21 cellular contexts compared by ENCODE assay signal in the genomic region with DNA sequence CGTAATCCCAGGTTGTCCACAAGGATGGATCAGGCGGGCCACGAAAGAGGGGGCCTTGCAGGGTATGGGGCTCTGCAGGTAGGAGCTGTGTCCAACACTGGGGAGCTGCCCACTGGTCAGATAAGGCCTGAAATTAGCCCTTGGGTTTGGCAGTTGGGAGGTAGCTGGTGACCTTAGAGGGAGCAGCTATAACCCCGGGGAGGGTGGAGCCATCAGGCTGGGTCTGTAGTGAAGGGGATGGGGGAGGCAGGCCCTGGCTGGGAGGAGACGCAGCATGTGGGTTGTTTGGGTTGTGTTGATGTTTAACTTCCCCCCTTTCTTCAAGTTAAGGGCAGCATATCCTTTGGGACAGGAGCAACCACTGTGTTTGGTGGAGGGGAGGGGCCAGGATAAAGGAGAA. TPM values are rescaled to one million over a fixed set of nuclear protein-coding genes. Genes with fewer than 3 reads are reported as not detected.
DNase-seq lines count a peak whose midpoint lies in the region; ATAC-seq and TF ChIP-seq lines count a peak whose summit lies in the region.
"Had no signal": no experiment of that assay in that cellular context is flagged by ENCODE, and none has a peak within 500 bp of the region (broad histone marks: within the 10 kb centered on the region; RNA-seq: fewer than 3 reads in every experiment).

No MANE protein-coding gene starts in this region.

- TF ChIP-seq EP300 in upper lobe of left lung (IDR thresholded peaks at IDR 0.05) = no peak

- 74 to 82% (median 81%) methylated on average over 5 of the region's 5 CpGs for WGBS in heart left ventricle, 4 donors
- 51 to 82% methylated on average over 5 of the region's 5 CpGs for WGBS in upper lobe of left lung, 2 donors

- TF ChIP-seq POLR2A in heart left ventricle (IDR thresholded peaks at IDR 0.05) (no peak), upper lobe of left lung (IDR thresholded peaks at IDR 0.05) (no peak)

- peak overlapping the region; percentile 34 to 52 for H3K27ac Mint-ChIP-seq in T-cell
- peak overlapping the region; percentile 27 to 68 for H3K27ac Mint-ChIP-seq in stimulated activated naive CD8-positive, alpha-beta T cell treated with anti-CD3 and anti-CD28 coated beads, Interleukin-15, amount 100 ng/mL, for 72 hours

- no peaks in the 10 kb centered on the region for H3K9me3 ChIP-seq in left ventricle myocardium inferior (replicated peaks)
- no peaks in the 10 kb centered on the region for H3K9me3 ChIP-seq in heart left ventricle
- H3K9me3 ChIP-seq in upper lobe of left lung = no peaks in the 10 kb centered on the region
- H3K9me3 ChIP-seq: breast epithelium, uterus had no signal

- DNase-seq in left ventricle myocardium inferior = no peak
- DNase-seq in heart left ventricle = no peak
- DNase-seq in T-cell = no peak
- peak; percentile 63 for DNase-seq in left kidney (ENCODE audit: low read depth, low spot score)
- DNase-seq in stimulated activated naive CD8-positive, alpha-beta T cell treated with anti-CD3 and anti-CD28 coated beads, Interleukin-15, amount 100 ng/mL, for 72 hours = no peak
- no peak for DNase-seq in upper lobe of left lung
- DNase-seq in effector CD8-positive, alpha-beta T cell (lab: John Stamatoyannopoulos, UW) = no peak
- DNase-seq: activated CD4-positive, CD25-positive, alpha-beta regulatory T cell; activated CD8-positive, alpha-beta memory T cell treated with anti-CD3 and anti-CD28 coated beads, Interleukin-2, amount 50 U/mL, for 4 hours; Calu3; HCEC 1CT; NCI-H1048; NCI-H2029 treated with DMSO at 0.1 percent for 48 hours; NCI-H524; uterus had no signal

- H3K36me3 Mint-ChIP-seq in T-cell = peaks cover 51% of the 10 kb centered on the region

- H3K36me3 ChIP-seq in left ventricle myocardium inferior (peaks cover 79% of the 10 kb centered on the region), heart left ventricle (peaks cover 0 to 87% (median 76%) of the 10 kb centered on the region in 9 donors), upper lobe of left lung (peaks cover 13 to 78% (median 51%) of the 10 kb centered on the region in 4 donors)
- H3K36me3 ChIP-seq: uterus had no signal

- TF ChIP-seq CTCF in left ventricle myocardium inferior (IDR thresholded peaks at IDR 0.05; ENCODE audit: borderline replicate concordance) (no peak), heart left ventricle (IDR thresholded peaks at IDR 0.05) (no peak), upper lobe of left lung (IDR thresholded peaks at IDR 0.05) (no peak)

- POLR2A ChIA-PET in T-cell (lab: Charles Lee) = no interaction called here

- H3K27me3 ChIP-seq in left ventricle myocardium inferior (ENCODE audit: low read depth) (no peaks in the 10 kb centered on the region), heart left ventricle (no peaks in the 10 kb centered on the region), upper lobe of left lung (peaks cover 0 to 3% (median 0%) of the 10 kb centered on the region in 4 donors)
- H3K27me3 ChIP-seq: breast epithelium, uterus had no signal

- intact Hi-C loops in left ventricle myocardium inferior (cut with micrococcal nuclease) = no loop called here
- intact Hi-C loops in heart left ventricle (cut with DNase I) = no loop called here

- H3K4me3 ChIP-seq in left ventricle myocardium inferior (no peak overlapping the region), heart left ventricle (no peak overlapping the region), upper lobe of left lung (no peak overlapping the region)
- H3K4me3 ChIP-seq: breast epithelium, uterus had no signal

- CTCF ChIA-PET in T-cell (lab: Charles Lee) = interaction anchor here in 1 of 2 donors (0.6 to 1.8 kb wide), 2 partner anchors 17 to 32 kb away, joined by 3 to 6 read pairs; no protein-coding TSS in a partner anchor

- H3K27ac ChIP-seq in left ventricle myocardium inferior (replicated peaks) = peak overlapping the region; percentile 76
- H3K27ac ChIP-seq in heart left ventricle = peak overlapping the region in 2 of 12 donors; percentile 17 to 64
- peak overlapping the region in 1 of 4 donors; percentile 38 for H3K27ac ChIP-seq in upper lobe of left lung
- H3K27ac ChIP-seq: breast epithelium, epithelial cell of prostate, HL-60, uterus had no signal

- H3K27me3 Mint-ChIP-seq in T-cell = no peaks in the 10 kb centered on the region
- H3K27me3 Mint-ChIP-seq in stimulated activated naive CD8-positive, alpha-beta T cell treated with anti-CD3 and anti-CD28 coated beads, Interleukin-15, amount 100 ng/mL, for 72 hours = no peaks in the 10 kb centered on the region

- H3K4me1 ChIP-seq in left ventricle myocardium inferior (peaks cover 69% of the 10 kb centered on the region), heart left ventricle (peaks cover 0 to 57% (median 21%) of the 10 kb centered on the region in 12 donors), upper lobe of left lung (peaks cover 12 to 39% (median 29%) of the 10 kb centered on the region in 4 donors)
- H3K4me1 ChIP-seq: breast epithelium had no signal

- ATAC-seq in heart left ventricle = no peak
- no peak for ATAC-seq in T-cell (replicated peaks in 1 of 4)
- ATAC-seq in stimulated activated naive CD8-positive, alpha-beta T cell treated with anti-CD3 and anti-CD28 coated beads, Interleukin-15, amount 100 ng/mL, for 72 hours = no peak
- ATAC-seq in upper lobe of left lung (ENCODE audit: low FRiP score in 2 of 2) = no peak
- ATAC-seq in HG03196 (IDR thresholded peaks at IDR 0.05; ENCODE audit: unreplicated experiment) = no peak
- ATAC-seq: Right ventricle myocardium inferior, sciatic nerve had no signal

- no peaks in the 10 kb centered on the region for H3K9me3 Mint-ChIP-seq in T-cell
- H3K9me3 Mint-ChIP-seq in stimulated activated naive CD8-positive, alpha-beta T cell treated with anti-CD3 and anti-CD28 coated beads, Interleukin-15, amount 100 ng/mL, for 72 hours = no peaks in the 10 kb centered on the region

- H3K4me3 Mint-ChIP-seq in T-cell = no peak overlapping the region
- peak overlapping the region in 1 of 2 donors; percentile 3 for H3K4me3 Mint-ChIP-seq in stimulated activated naive CD8-positive, alpha-beta T cell treated with anti-CD3 and anti-CD28 coated beads, Interleukin-15, amount 100 ng/mL, for 72 hours

- peaks cover 45 to 58% (median 56%) of the 10 kb centered on the region in 3 donors for H3K4me1 Mint-ChIP-seq in T-cell
- H3K4me1 Mint-ChIP-seq in stimulated activated naive CD8-positive, alpha-beta T cell treated with anti-CD3 and anti-CD28 coated beads, Interleukin-15, amount 100 ng/mL, for 72 hours = peaks cover 91% of the 10 kb centered on the region

RNA-seq across cellular contexts. Expression of a gene that starts 5.9 kb away (rescaled TPM):
- 74.1 TPM for total RNA-seq in left ventricle myocardium inferior
- 10 to 100 TPM; 43.6 to 91.3 (median 68.3) TPM for total RNA-seq in heart left ventricle
- 10 to 100 TPM; 35.2 to 71.1 TPM for polyA plus RNA-seq in heart left ventricle
- 100 to 1,000 TPM; 412 to 506 (median 480) TPM for total RNA-seq in T-cell
- 100 to 1,000 TPM in 4 of 6 donors, 10 to 100 TPM in 2; 69.2 to 305 (median 122) TPM for total RNA-seq in upper lobe of left lung

RNA-seq across cellular contexts. Expression of a gene that starts 19.2 kb away (rescaled TPM):
- total RNA-seq in left ventricle myocardium inferior = 75.9 TPM
- total RNA-seq in heart left ventricle = 10 to 100 TPM; 21.2 to 80.3 (median 65.4) TPM
- 10 to 100 TPM; 61.4 to 65.1 TPM for polyA plus RNA-seq in heart left ventricle
- total RNA-seq in T-cell = 10 to 100 TPM; 10.7 to 21.5 (median 17.7) TPM
- 10 to 100 TPM in 4 of 6 donors, 1 to 10 TPM in 2; 6.3 to 49.7 (median 15.9) TPM for total RNA-seq in upper lobe of left lung

RNA-seq across cellular contexts. Expression of a gene that starts 36.2 kb away (rescaled TPM):
- 0.33 TPM for total RNA-seq in left ventricle myocardium inferior
- total RNA-seq in heart left ventricle = 1 to 10 TPM in 4 of 9 donors, under 1 TPM in 5; 0.25 to 1.6 (median 0.94) TPM
- polyA plus RNA-seq in heart left ventricle = 1 to 10 TPM in 1 of 2 donors, under 1 TPM in 1; 0.88 to 3.1 TPM
- total RNA-seq in T-cell = 1 to 10 TPM in 1 of 5 donors, under 1 TPM in 4; 0.68 to 1.6 (median 0.90) TPM
- total RNA-seq in upper lobe of left lung = 1 to 10 TPM; 1.1 to 2.3 (median 1.8) TPM

RNA-seq across cellular contexts. Expression of a gene that starts 37.2 kb away (rescaled TPM):
- total RNA-seq in left ventricle myocardium inferior (20.7 TPM), heart left ventricle (10 to 100 TPM in 7 of 9 donors, 1 to 10 TPM in 2; 3.8 to 26.3 (median 21.9) TPM), T-cell (under 1 TPM in 3 of 5 donors, not detected in 2; 0.28 to 0.69 (median 0.53) TPM), upper lobe of left lung (10 to 100 TPM; 14.6 to 51.7 (median 31.9) TPM)
- polyA plus RNA-seq in heart left ventricle = 10 to 100 TPM; 16.5 to 33.6 TPM

RNA-seq across cellular contexts. Expression of a gene that starts 41.6 kb away (rescaled TPM):
- 149 TPM for total RNA-seq in left ventricle myocardium inferior
- total RNA-seq in heart left ventricle = 100 to 1,000 TPM; 145 to 305 (median 194) TPM
- polyA plus RNA-seq in heart left ventricle = 100 to 1,000 TPM; 298 to 304 TPM
- 100 to 1,000 TPM in 3 of 5 donors, 10 to 100 TPM in 2; 81.2 to 116 (median 104) TPM for total RNA-seq in T-cell
- total RNA-seq in upper lobe of left lung = 100 to 1,000 TPM in 2 of 6 donors, 10 to 100 TPM in 4; 61.8 to 157 (median 79.2) TPM
